2 cellular contexts compared by ENCODE assay signal in the genomic region with DNA sequence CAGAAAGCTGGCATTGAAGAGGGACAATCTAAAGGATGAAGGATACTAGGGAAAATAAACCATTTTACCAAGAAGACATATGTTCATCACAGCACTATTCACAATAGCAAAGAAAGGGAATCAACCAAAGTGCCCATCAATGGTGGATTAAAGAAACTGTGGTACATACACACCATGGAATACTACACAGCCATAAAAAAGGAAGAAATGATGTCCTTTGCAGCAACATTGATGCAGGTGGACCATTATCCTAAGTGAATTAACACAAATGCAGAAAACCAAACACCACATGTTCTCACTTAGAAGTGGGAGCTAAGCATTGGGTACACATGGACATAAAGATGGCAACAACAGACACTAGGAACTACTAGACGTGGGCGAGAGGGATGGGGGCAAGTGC.
TF ChIP-seq lines count a peak whose summit lies in the region.

No MANE protein-coding gene starts in this region.

TF ChIP-seq in HEK293, 187 proteins besides CTCF, POLR2A, EP300 and RAD21 (continued from another document):
- TF ChIP-seq ZNF146 (tag by site-specific recombination; IDR thresholded peaks at IDR 0.05) (peak; percentile 85), YY2 (tag by site-specific recombination; IDR thresholded peaks at IDR 0.05) (no peak), ZNF23 (tag by site-specific recombination; IDR thresholded peaks at IDR 0.05; ENCODE audit: borderline replicate concordance) (no peak), ZNF473 (tag by site-specific recombination; IDR thresholded peaks at IDR 0.05) (no peak), ZNF214 (tag by site-specific recombination; IDR thresholded peaks at IDR 0.05; ENCODE audit: borderline replicate concordance) (no peak), SCRT1 (tag by site-specific recombination; IDR thresholded peaks at IDR 0.05; ENCODE audit: borderline replicate concordance) (no peak)

TF ChIP-seq in K562, 482 proteins besides CTCF, POLR2A, EP300 and RAD21 (continued from another document):
- TF ChIP-seq, protein P1, sequence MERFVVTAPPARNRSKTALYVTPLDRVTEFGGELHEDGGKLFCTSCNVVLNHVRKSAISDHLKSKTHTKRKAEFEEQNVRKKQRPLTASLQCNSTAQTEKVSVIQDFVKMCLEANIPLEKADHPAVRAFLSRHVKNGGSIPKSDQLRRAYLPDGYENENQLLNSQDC (CRISPR knock-in tag; IDR thresholded peaks at IDR 0.05), result no peak
- TF ChIP-seq TCF7 (IDR thresholded peaks at IDR 0.05; ENCODE audit: borderline replicate concordance), result no peak
- peak; percentile 59 for TF ChIP-seq ZNF146 (CRISPR knock-in tag; IDR thresholded peaks at IDR 0.05; ENCODE audit: unreplicated experiment)
TF ChIP-seq in K562: peak in this region for 1.
